In genomic region chr3:4983739-4984510, GRCh38 we compare ENCODE assay signal across 1 cellular context.
TF ChIP-seq lines count a peak whose summit lies in the region.

No MANE protein-coding gene starts in this region.

TF ChIP-seq in K562, 482 proteins besides CTCF, POLR2A, EP300 and RAD21 (continued from another document and continues in another):
- TF ChIP-seq ZFP1 (CRISPR knock-in tag; IDR thresholded peaks at IDR 0.05) (no peak), POLR2B (IDR thresholded peaks at IDR 0.05; ENCODE audit: low read depth, partially characterized antibody) (peak; percentile 72), ARID1B (IDR thresholded peaks at IDR 0.05) (no peak), NUFIP1 (IDR thresholded peaks at IDR 0.05; ENCODE audit: partially characterized antibody) (no peak), POLR2G (IDR thresholded peaks at IDR 0.05; ENCODE audit: low read depth, low read length) (peak; percentile 52), NFXL1 (CRISPR knock-in tag; IDR thresholded peaks at IDR 0.05) (peak; percentile 32; the same call in 1 of the 2 replicates), ZNF780A (CRISPR knock-in tag; IDR thresholded peaks at IDR 0.05) (no peak), ZNF143 (CRISPR knock-in tag; IDR thresholded peaks at IDR 0.05) (0 out of 2 replicates have a peak, but pooled peaks have one; percentile 17), ZNF277 (CRISPR knock-in tag; IDR thresholded peaks at IDR 0.05; ENCODE audit: borderline replicate concordance) (no peak), ATF6 (CRISPR knock-in tag; IDR thresholded peaks at IDR 0.05) (no peak), MCM2 (IDR thresholded peaks at IDR 0.05; ENCODE audit: low read depth) (no peak), CREB5 (CRISPR knock-in tag; IDR thresholded peaks at IDR 0.05) (no peak), ATF2 (CRISPR knock-in tag; IDR thresholded peaks at IDR 0.05) (no peak), ZNF318 (IDR thresholded peaks at IDR 0.05; ENCODE audit: borderline replicate concordance in 1 of 2, low read depth in 1 of 2) (peak in 1 of 2 experiments; percentile 82; a peak in 2 of 4 replicates), MXD1 (CRISPR knock-in tag; IDR thresholded peaks at IDR 0.05; ENCODE audit: borderline replicate concordance, poor library complexity, severe bottlenecking) (no peak), ZNF232 (CRISPR knock-in tag; IDR thresholded peaks at IDR 0.05) (no peak), TAF9B (IDR thresholded peaks at IDR 0.05; ENCODE audit: partially characterized antibody) (no peak), ZNF695 (CRISPR knock-in tag; IDR thresholded peaks at IDR 0.05) (no peak), DMBX1 (CRISPR knock-in tag; IDR thresholded peaks at IDR 0.05; ENCODE audit: borderline replicate concordance) (peak; percentile 58; the same call in 1 of the 2 replicates), EP400 (IDR thresholded peaks at IDR 0.05) (no peak), HDAC6 (IDR thresholded peaks at IDR 0.05; ENCODE audit: low read depth, low read length) (no peak), MAFF (IDR thresholded peaks at IDR 0.05; ENCODE audit: low read length) (no peak), DNMT1 (IDR thresholded peaks at IDR 0.05) (no peak), TFAM (CRISPR knock-in tag; conservative IDR thresholded peaks at IDR 0.05) (no peak), ZKSCAN8 (CRISPR knock-in tag; IDR thresholded peaks at IDR 0.05) (no peak), NR4A1 (CRISPR knock-in tag; IDR thresholded peaks at IDR 0.05) (no peak), NR4A1 (tag; IDR thresholded peaks at IDR 0.05) (peak; percentile 39; the same call in 1 of the 2 replicates), ZNF644 (tag; IDR thresholded peaks at IDR 0.05; ENCODE audit: low read depth) (no peak), SUPT5H (IDR thresholded peaks at IDR 0.05) (peak; percentile 81), ZNF398 (CRISPR knock-in tag; IDR thresholded peaks at IDR 0.05) (no peak), XRCC4 (IDR thresholded peaks at IDR 0.05; ENCODE audit: extremely low read depth, insufficient read depth, insufficient read length) (no peak), CCAR2 (IDR thresholded peaks at IDR 0.05; ENCODE audit: low read depth, low read length) (no peak), SIN3B (IDR thresholded peaks at IDR 0.05; ENCODE audit: low read depth) (no peak), ID3 (CRISPR knock-in tag; IDR thresholded peaks at IDR 0.05) (no peak; the same call in 1 of the 2 replicates), ID3 (tag; IDR thresholded peaks at IDR 0.05) (no peak), ZFP30 (CRISPR knock-in tag; IDR thresholded peaks at IDR 0.05; ENCODE audit: borderline replicate concordance) (no peak), HDAC2 (IDR thresholded peaks at IDR 0.05) (no peak), MCM7 (IDR thresholded peaks at IDR 0.05) (no peak), CHCHD3 (CRISPR knock-in tag; IDR thresholded peaks at IDR 0.05) (no peak), NR2C1 (IDR thresholded peaks at IDR 0.05) (no peak), NR2C1 (tag; IDR thresholded peaks at IDR 0.05) (no peak), HNRNPH1 (optimal IDR thresholded peaks at IDR 0.05; ENCODE audit: low read depth, low read length) (no peak), ZNF121 (CRISPR knock-in tag; conservative IDR thresholded peaks at IDR 0.05) (no peak), ZNF707 (CRISPR knock-in tag; conservative IDR thresholded peaks at IDR 0.05) (no peak), ZBTB34 (CRISPR knock-in tag; IDR thresholded peaks at IDR 0.05) (no peak), ZNF347 (CRISPR knock-in tag; IDR thresholded peaks at IDR 0.05; ENCODE audit: low read depth) (no peak), NCOR1 (IDR thresholded peaks at IDR 0.05) (no peak), NR3C1 (CRISPR knock-in tag; IDR thresholded peaks at IDR 0.05) (no peak), SAFB2 (IDR thresholded peaks at IDR 0.05; ENCODE audit: borderline replicate concordance, low read depth, low read length, severe bottlenecking) (no peak), ZNF311 (CRISPR knock-in tag; IDR thresholded peaks at IDR 0.05) (no peak), CGGBP1 (CRISPR knock-in tag; IDR thresholded peaks at IDR 0.05) (no peak)
